ENCODE assay signal across 1 cellular context in genomic region chr6:24660100-24660499, GRCh38.
A peak's percentile ranks its signal among the peaks of the same experiment; 100 is the strongest.
TF ChIP-seq lines count a peak whose summit lies in the region.

No MANE protein-coding gene starts in this region.

TF ChIP-seq in K562, 482 proteins besides CTCF, POLR2A, EP300 and RAD21:
- TF ChIP-seq RERE (CRISPR knock-in tag; IDR thresholded peaks at IDR 0.05; ENCODE audit: borderline replicate concordance) (no peak), HDAC1 (IDR thresholded peaks at IDR 0.05) (no peak), CEBPG (CRISPR knock-in tag; IDR thresholded peaks at IDR 0.05) (no peak), CEBPG (tag; conservative IDR thresholded peaks at IDR 0.05 in 1 of 2, IDR thresholded peaks at IDR 0.05 in 1 of 2) (peak in 1 of 2 experiments; percentile 60; a peak in 2 of 4 replicates), ATF3 (IDR thresholded peaks at IDR 0.05) (peak; percentile 55), ATF3 (CRISPR knock-in tag; conservative IDR thresholded peaks at IDR 0.05) (no peak), ZNF23 (CRISPR knock-in tag; IDR thresholded peaks at IDR 0.05) (no peak), ZNF518B (CRISPR knock-in tag; IDR thresholded peaks at IDR 0.05) (no peak), ZNF644 (tag; IDR thresholded peaks at IDR 0.05; ENCODE audit: low read depth) (0 out of 2 replicates have a peak, but pooled peaks have one; percentile 8)
TF ChIP-seq in K562: peak in this region for 3.
